In the genomic region with DNA sequence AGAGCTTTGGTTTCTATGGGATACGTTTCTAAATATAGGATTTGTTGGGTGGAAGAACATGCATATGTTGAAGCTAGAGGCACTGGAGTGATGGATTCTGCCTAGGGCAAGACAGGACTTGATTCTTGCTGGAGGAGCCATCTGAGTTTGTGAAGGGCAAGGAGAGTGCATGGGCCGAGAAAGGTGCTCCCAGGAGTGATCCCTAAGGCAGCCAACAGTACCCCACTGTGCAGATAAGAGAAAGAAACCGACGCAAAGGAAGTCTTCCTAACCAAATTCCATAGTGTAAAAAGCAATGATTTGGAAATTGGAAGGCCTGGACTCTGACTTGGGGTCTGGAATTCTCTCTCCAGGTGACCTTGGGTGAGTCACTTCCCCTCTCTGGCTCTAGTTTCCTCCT, we compare ENCODE assay signal across 8 cellular contexts.
"Had no signal": no experiment of that assay in that cellular context is flagged by ENCODE, and none has a peak within 500 bp of the region (broad histone marks: within the 10 kb centered on the region; RNA-seq: fewer than 3 reads in every experiment).

No MANE protein-coding gene starts in this region.

- H3K9ac ChIP-seq: GM23248 had no signal

- H3K27ac ChIP-seq: GM23248 had no signal

- H3K36me3 Mint-ChIP-seq: IgD-negative memory B cell had no signal

- H3K27ac Mint-ChIP-seq: HFFc6, IgD-negative memory B cell had no signal

- H2AFZ ChIP-seq: GM23248 had no signal

- DNase-seq: GM23248, GOT3, H7, HFFc6 had no signal

- FAIRE-seq: HTR-8/SVneo had no signal

- H3K4me3 ChIP-seq: GM23248, HAP-1 had no signal

- H3K4me3 Mint-ChIP-seq: HFFc6, IgD-negative memory B cell had no signal

- H3K9me3 Mint-ChIP-seq: HFFc6, IgD-negative memory B cell had no signal

- H3K36me3 ChIP-seq: HAP-1 had no signal

- ATAC-seq: HCT116 had no signal

- H3K9me3 ChIP-seq: HAP-1 had no signal
